ENCODE assay signal across 1 cellular context in the genomic region with DNA sequence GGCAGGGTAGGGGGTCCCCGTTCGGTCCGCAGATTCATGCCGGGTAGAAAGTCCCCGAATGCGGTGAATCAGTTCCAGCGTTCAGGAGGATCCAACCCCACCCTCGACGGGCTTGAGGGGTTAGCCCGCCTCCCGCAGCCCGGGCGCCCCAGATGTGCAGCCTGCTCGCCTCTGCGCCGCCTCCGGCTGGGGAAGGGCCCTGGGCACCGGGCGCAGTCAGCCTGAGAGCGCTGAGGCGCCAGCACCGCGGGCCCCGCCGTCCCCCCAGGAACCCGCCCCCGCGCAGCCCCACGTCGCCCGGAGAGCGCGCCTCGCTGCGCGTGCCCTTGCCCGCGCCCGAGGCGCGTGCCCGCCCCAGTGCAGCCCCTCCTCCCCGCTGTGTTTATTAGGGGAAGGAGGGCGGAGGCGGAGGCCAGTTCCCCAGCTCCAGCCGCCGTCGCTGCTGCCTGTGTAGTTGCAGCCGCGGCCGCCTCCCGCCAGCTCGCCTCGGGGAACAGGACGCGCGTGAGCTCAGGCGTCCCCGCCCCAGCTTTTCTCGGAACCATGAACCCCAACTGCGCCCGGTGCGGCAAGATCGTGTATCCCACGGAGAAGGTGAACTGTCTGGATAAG.
TF ChIP-seq lines count a peak whose summit lies in the region.

A gene with protein sequence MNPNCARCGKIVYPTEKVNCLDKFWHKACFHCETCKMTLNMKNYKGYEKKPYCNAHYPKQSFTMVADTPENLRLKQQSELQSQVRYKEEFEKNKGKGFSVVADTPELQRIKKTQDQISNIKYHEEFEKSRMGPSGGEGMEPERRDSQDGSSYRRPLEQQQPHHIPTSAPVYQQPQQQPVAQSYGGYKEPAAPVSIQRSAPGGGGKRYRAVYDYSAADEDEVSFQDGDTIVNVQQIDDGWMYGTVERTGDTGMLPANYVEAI (plus strand): TSS at position 412 of the 612 bp plus-strand sequence. CDS start 132 bp downstream, at position 544.

TF ChIP-seq in GM12878, 131 proteins besides CTCF, POLR2A, EP300 and RAD21 (continued from another document and continues in another):
- TF ChIP-seq NFIC (IDR thresholded peaks at IDR 0.05; ENCODE audit: low read depth, low read length) = no peak
- TF ChIP-seq KDM1A (IDR thresholded peaks at IDR 0.05; ENCODE audit: borderline replicate concordance) = no peak
- TF ChIP-seq CBX3 (IDR thresholded peaks at IDR 0.05; ENCODE audit: borderline replicate concordance, low read depth) = no peak
- TF ChIP-seq STAT1 (conservative IDR thresholded peaks at IDR 0.05) = no peak
- no peak for TF ChIP-seq JUNB (IDR thresholded peaks at IDR 0.05)
- TF ChIP-seq, protein P1, sequence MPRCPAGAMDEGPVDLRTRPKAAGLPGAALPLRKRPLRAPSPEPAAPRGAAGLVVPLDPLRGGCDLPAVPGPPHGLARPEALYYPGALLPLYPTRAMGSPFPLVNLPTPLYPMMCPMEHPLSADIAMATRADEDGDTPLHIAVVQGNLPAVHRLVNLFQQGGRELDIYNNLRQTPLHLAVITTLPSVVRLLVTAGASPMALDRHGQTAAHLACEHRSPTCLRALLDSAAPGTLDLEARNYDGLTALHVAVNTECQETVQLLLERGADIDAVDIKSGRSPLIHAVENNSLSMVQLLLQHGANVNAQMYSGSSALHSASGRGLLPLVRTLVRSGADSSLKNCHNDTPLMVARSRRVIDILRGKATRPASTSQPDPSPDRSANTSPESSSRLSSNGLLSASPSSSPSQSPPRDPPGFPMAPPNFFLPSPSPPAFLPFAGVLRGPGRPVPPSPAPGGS (IDR thresholded peaks at IDR 0.05; ENCODE audit: borderline replicate concordance, insufficient read depth, low read depth, low read length, poor library complexity, severe bottlenecking) = no peak
- TF ChIP-seq, protein P2, sequence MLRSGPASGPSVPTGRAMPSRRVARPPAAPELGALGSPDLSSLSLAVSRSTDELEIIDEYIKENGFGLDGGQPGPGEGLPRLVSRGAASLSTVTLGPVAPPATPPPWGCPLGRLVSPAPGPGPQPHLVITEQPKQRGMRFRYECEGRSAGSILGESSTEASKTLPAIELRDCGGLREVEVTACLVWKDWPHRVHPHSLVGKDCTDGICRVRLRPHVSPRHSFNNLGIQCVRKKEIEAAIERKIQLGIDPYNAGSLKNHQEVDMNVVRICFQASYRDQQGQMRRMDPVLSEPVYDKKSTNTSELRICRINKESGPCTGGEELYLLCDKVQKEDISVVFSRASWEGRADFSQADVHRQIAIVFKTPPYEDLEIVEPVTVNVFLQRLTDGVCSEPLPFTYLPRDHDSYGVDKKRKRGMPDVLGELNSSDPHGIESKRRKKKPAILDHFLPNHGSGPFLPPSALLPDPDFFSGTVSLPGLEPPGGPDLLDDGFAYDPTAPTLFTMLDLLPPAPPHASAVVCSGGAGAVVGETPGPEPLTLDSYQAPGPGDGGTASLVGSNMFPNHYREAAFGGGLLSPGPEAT (IDR thresholded peaks at IDR 0.05; ENCODE audit: low read depth) = no peak
- TF ChIP-seq, protein P3, sequence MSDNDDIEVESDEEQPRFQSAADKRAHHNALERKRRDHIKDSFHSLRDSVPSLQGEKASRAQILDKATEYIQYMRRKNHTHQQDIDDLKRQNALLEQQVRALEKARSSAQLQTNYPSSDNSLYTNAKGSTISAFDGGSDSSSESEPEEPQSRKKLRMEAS (IDR thresholded peaks at IDR 0.05; ENCODE audit: low read depth, low read length) = peak; percentile 51; the same call in 1 of the 2 replicates
- TF ChIP-seq NR2C1 (IDR thresholded peaks at IDR 0.05) = no peak
- TF ChIP-seq DPF2 (IDR thresholded peaks at IDR 0.05) = peak; percentile 46
- no peak for TF ChIP-seq ZNF207 (IDR thresholded peaks at IDR 0.05; ENCODE audit: borderline replicate concordance)
- TF ChIP-seq, protein P4, sequence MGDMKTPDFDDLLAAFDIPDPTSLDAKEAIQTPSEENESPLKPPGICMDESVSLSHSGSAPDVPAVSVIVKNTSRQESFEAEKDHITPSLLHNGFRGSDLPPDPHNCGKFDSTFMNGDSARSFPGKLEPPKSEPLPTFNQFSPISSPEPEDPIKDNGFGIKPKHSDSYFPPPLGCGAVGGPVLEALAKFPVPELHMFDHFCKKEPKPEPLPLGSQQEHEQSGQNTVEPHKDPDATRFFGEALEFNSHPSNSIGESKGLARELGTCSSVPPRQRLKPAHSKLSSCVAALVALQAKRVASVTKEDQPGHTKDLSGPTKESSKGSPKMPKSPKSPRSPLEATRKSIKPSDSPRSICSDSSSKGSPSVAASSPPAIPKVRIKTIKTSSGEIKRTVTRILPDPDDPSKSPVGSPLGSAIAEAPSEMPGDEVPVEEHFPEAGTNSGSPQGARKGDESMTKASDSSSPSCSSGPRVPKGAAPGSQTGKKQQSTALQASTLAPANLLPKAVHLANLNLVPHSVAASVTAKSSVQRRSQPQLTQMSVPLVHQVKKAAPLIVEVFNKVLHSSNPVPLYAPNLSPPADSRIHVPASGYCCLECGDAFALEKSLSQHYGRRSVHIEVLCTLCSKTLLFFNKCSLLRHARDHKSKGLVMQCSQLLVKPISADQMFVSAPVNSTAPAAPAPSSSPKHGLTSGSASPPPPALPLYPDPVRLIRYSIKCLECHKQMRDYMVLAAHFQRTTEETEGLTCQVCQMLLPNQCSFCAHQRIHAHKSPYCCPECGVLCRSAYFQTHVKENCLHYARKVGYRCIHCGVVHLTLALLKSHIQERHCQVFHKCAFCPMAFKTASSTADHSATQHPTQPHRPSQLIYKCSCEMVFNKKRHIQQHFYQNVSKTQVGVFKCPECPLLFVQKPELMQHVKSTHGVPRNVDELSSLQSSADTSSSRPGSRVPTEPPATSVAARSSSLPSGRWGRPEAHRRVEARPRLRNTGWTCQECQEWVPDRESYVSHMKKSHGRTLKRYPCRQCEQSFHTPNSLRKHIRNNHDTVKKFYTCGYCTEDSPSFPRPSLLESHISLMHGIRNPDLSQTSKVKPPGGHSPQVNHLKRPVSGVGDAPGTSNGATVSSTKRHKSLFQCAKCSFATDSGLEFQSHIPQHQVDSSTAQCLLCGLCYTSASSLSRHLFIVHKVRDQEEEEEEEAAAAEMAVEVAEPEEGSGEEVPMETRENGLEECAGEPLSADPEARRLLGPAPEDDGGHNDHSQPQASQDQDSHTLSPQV (IDR thresholded peaks at IDR 0.05) = no peak
- TF ChIP-seq, protein P5, sequence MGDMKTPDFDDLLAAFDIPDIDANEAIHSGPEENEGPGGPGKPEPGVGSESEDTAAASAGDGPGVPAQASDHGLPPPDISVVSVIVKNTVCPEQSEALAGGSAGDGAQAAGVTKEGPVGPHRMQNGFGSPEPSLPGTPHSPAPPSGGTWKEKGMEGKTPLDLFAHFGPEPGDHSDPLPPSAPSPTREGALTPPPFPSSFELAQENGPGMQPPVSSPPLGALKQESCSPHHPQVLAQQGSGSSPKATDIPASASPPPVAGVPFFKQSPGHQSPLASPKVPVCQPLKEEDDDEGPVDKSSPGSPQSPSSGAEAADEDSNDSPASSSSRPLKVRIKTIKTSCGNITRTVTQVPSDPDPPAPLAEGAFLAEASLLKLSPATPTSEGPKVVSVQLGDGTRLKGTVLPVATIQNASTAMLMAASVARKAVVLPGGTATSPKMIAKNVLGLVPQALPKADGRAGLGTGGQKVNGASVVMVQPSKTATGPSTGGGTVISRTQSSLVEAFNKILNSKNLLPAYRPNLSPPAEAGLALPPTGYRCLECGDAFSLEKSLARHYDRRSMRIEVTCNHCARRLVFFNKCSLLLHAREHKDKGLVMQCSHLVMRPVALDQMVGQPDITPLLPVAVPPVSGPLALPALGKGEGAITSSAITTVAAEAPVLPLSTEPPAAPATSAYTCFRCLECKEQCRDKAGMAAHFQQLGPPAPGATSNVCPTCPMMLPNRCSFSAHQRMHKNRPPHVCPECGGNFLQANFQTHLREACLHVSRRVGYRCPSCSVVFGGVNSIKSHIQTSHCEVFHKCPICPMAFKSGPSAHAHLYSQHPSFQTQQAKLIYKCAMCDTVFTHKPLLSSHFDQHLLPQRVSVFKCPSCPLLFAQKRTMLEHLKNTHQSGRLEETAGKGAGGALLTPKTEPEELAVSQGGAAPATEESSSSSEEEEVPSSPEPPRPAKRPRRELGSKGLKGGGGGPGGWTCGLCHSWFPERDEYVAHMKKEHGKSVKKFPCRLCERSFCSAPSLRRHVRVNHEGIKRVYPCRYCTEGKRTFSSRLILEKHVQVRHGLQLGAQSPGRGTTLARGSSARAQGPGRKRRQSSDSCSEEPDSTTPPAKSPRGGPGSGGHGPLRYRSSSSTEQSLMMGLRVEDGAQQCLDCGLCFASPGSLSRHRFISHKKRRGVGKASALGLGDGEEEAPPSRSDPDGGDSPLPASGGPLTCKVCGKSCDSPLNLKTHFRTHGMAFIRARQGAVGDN (IDR thresholded peaks at IDR 0.05) = peak; percentile 67
- TF ChIP-seq, protein P6, sequence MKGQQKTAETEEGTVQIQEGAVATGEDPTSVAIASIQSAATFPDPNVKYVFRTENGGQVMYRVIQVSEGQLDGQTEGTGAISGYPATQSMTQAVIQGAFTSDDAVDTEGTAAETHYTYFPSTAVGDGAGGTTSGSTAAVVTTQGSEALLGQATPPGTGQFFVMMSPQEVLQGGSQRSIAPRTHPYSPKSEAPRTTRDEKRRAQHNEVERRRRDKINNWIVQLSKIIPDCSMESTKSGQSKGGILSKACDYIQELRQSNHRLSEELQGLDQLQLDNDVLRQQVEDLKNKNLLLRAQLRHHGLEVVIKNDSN (IDR thresholded peaks at IDR 0.05; ENCODE audit: borderline replicate concordance, extremely low read length, insufficient read depth, low read depth, low read length) = no peak
- TF ChIP-seq ZNF384 (IDR thresholded peaks at IDR 0.05; ENCODE audit: borderline replicate concordance, low read depth, low read length) = no peak
- peak; percentile 77 for TF ChIP-seq GATAD2B (conservative IDR thresholded peaks at IDR 0.05; ENCODE audit: low read depth)
- TF ChIP-seq HCFC1 (IDR thresholded peaks at IDR 0.05; ENCODE audit: low read length) = peak; percentile 16; the same call in 1 of the 2 replicates
- TF ChIP-seq WRNIP1 (IDR thresholded peaks at IDR 0.05; ENCODE audit: borderline replicate concordance, low read depth, low read length) = no peak
- TF ChIP-seq, protein P7, sequence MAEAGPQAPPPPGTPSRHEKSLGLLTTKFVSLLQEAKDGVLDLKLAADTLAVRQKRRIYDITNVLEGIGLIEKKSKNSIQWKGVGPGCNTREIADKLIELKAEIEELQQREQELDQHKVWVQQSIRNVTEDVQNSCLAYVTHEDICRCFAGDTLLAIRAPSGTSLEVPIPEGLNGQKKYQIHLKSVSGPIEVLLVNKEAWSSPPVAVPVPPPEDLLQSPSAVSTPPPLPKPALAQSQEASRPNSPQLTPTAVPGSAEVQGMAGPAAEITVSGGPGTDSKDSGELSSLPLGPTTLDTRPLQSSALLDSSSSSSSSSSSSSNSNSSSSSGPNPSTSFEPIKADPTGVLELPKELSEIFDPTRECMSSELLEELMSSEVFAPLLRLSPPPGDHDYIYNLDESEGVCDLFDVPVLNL (IDR thresholded peaks at IDR 0.05; ENCODE audit: low read depth, low read length) = no peak
- TF ChIP-seq TARDBP (IDR thresholded peaks at IDR 0.05; ENCODE audit: borderline replicate concordance) = no peak; the same call in 1 of the 2 replicates
- no peak for TF ChIP-seq ZNF217 (IDR thresholded peaks at IDR 0.05)
- no peak for TF ChIP-seq ZZZ3 (IDR thresholded peaks at IDR 0.05; ENCODE audit: control insufficient read depth, insufficient read length, low read depth)
- TF ChIP-seq, protein P8, sequence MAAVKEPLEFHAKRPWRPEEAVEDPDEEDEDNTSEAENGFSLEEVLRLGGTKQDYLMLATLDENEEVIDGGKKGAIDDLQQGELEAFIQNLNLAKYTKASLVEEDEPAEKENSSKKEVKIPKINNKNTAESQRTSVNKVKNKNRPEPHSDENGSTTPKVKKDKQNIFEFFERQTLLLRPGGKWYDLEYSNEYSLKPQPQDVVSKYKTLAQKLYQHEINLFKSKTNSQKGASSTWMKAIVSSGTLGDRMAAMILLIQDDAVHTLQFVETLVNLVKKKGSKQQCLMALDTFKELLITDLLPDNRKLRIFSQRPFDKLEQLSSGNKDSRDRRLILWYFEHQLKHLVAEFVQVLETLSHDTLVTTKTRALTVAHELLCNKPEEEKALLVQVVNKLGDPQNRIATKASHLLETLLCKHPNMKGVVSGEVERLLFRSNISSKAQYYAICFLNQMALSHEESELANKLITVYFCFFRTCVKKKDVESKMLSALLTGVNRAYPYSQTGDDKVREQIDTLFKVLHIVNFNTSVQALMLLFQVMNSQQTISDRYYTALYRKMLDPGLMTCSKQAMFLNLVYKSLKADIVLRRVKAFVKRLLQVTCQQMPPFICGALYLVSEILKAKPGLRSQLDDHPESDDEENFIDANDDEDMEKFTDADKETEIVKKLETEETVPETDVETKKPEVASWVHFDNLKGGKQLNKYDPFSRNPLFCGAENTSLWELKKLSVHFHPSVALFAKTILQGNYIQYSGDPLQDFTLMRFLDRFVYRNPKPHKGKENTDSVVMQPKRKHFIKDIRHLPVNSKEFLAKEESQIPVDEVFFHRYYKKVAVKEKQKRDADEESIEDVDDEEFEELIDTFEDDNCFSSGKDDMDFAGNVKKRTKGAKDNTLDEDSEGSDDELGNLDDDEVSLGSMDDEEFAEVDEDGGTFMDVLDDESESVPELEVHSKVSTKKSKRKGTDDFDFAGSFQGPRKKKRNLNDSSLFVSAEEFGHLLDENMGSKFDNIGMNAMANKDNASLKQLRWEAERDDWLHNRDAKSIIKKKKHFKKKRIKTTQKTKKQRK (IDR thresholded peaks at IDR 0.05; ENCODE audit: low read depth, low read length) = no peak
- TF ChIP-seq RFX5 (IDR thresholded peaks at IDR 0.05; ENCODE audit: low read depth, low read length) = no peak
- TF ChIP-seq, protein P9, sequence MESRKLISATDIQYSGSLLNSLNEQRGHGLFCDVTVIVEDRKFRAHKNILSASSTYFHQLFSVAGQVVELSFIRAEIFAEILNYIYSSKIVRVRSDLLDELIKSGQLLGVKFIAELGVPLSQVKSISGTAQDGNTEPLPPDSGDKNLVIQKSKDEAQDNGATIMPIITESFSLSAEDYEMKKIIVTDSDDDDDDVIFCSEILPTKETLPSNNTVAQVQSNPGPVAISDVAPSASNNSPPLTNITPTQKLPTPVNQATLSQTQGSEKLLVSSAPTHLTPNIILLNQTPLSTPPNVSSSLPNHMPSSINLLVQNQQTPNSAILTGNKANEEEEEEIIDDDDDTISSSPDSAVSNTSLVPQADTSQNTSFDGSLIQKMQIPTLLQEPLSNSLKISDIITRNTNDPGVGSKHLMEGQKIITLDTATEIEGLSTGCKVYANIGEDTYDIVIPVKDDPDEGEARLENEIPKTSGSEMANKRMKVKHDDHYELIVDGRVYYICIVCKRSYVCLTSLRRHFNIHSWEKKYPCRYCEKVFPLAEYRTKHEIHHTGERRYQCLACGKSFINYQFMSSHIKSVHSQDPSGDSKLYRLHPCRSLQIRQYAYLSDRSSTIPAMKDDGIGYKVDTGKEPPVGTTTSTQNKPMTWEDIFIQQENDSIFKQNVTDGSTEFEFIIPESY (IDR thresholded peaks at IDR 0.05) = no peak
- TF ChIP-seq PAX8 (IDR thresholded peaks at IDR 0.05) = no peak
- TF ChIP-seq BCL11A (IDR thresholded peaks at IDR 0.05; ENCODE audit: low read depth, low read length) = no peak
- peak; percentile 98 for TF ChIP-seq POLR2AphosphoS5 (IDR thresholded peaks at IDR 0.05; ENCODE audit: low read length)
- peak; percentile 5; the same call in 1 of the 2 replicates for TF ChIP-seq EED (IDR thresholded peaks at IDR 0.05; ENCODE audit: low read depth)
- no peak for TF ChIP-seq ESRRA (IDR thresholded peaks at IDR 0.05; ENCODE audit: low read length)
- TF ChIP-seq ZBED1 (IDR thresholded peaks at IDR 0.05; ENCODE audit: borderline replicate concordance) = no peak
- no peak for TF ChIP-seq BRCA1 (IDR thresholded peaks at IDR 0.05; ENCODE audit: low read depth, low read length)
- no peak for TF ChIP-seq YBX1 (IDR thresholded peaks at IDR 0.05)
- TF ChIP-seq JUND (IDR thresholded peaks at IDR 0.05; ENCODE audit: low read depth, low read length) = no peak
- TF ChIP-seq MTA2 (IDR thresholded peaks at IDR 0.05; ENCODE audit: low read depth) = no peak
